In the genomic region with DNA sequence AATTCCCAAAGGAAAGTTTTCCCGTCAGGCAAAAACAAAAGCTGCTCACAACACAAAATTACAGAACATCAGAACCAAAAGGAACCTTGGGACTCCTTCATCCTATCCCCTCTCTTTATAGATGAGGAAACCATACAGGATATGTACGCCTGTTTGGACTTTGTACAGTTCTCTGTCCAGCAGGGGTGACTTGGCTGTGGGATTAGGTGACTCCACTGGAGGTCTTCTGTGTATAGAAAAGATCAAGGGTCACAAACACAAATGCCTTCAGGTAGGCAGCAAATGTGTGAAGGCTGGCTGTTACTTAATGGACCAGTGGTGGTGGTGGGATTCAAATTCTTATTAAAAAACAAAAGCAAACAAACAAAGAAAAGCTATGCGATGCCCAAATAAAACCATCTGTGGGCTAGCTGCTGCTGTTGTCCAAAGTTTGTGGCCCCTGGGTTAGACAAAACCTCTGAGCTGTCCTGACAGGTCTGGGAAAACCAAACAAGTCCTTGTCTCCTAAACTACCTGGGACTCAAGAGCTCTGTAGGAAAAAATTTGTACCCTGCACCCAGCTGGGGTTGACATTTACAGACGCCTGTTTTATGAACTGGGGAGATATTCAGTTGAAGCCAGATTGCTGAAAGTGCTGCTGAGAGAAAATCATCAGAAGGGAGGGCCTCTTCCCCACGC, we compare ENCODE assay signal across 9 cellular contexts. TPM values are rescaled to one million over a fixed set of nuclear protein-coding genes. Genes with fewer than 3 reads are reported as not detected.
A peak's percentile ranks its signal among the peaks of the same experiment; 100 is the strongest.
DNase-seq lines count a peak whose midpoint lies in the region; ATAC-seq and TF ChIP-seq lines count a peak whose summit lies in the region.
"Had no signal": no experiment of that assay in that cellular context is flagged by ENCODE, and none has a peak within 500 bp of the region (broad histone marks: within the 10 kb centered on the region; RNA-seq: fewer than 3 reads in every experiment).

No MANE protein-coding gene starts in this region.

- CTCF ChIA-PET in naive thymus-derived CD4-positive, alpha-beta T cell (lab: Charles Lee): interaction anchor here (0.5 to 2.1 kb wide), 4 partner anchors 15 to 953 kb away, joined by 3 to 8 read pairs (median 6); a partner anchor contains a TSS

- no peak overlapping the region for H3K27ac ChIP-seq in HL-60 (replicated peaks)
- peak overlapping the region; percentile 76 for H3K27ac ChIP-seq in naive thymus-derived CD4-positive, alpha-beta T cell (ENCODE audit: low read depth, low read length)
- H3K27ac ChIP-seq in WERI-Rb-1: no peak overlapping the region

- no peak for ATAC-seq in activated naive CD8-positive, alpha-beta T cell treated with anti-CD3 and anti-CD28 coated beads, Interleukin-2, amount 50 U/mL, for 24 hours
- no peak for ATAC-seq in naive thymus-derived CD4-positive, alpha-beta T cell
- no peak for ATAC-seq in GM18873 (IDR thresholded peaks at IDR 0.05; ENCODE audit: low FRiP score, unreplicated experiment)
- ATAC-seq in left lobe of liver: no peak

- peaks cover 0 to 2% (median 1%) of the 10 kb centered on the region in 3 donors for H3K27me3 Mint-ChIP-seq in CD14-positive monocyte (ENCODE audit: low read depth in 3 of 3)
- no peaks in the 10 kb centered on the region for H3K27me3 Mint-ChIP-seq in activated naive CD8-positive, alpha-beta T cell treated with anti-CD3 and anti-CD28 coated beads, Interleukin-2, amount 50 U/mL, for 24 hours
- peaks cover 0 to 6% (median 0%) of the 10 kb centered on the region in 5 donors for H3K27me3 Mint-ChIP-seq in naive thymus-derived CD4-positive, alpha-beta T cell

- H3K9me3 Mint-ChIP-seq in CD14-positive monocyte: peaks cover 0 to 2% (median 0%) of the 10 kb centered on the region in 7 donors
- H3K9me3 Mint-ChIP-seq in activated naive CD8-positive, alpha-beta T cell treated with anti-CD3 and anti-CD28 coated beads, Interleukin-2, amount 50 U/mL, for 24 hours: no peaks in the 10 kb centered on the region
- no peaks in the 10 kb centered on the region for H3K9me3 Mint-ChIP-seq in naive thymus-derived CD4-positive, alpha-beta T cell

- peaks cover 10 to 42% of the 10 kb centered on the region in 2 donors for H3K4me1 ChIP-seq in naive thymus-derived CD4-positive, alpha-beta T cell (ENCODE audit: control insufficient read depth in 2 of 2, insufficient read depth in 2 of 2, low read length in 2 of 2)

- POLR2A ChIA-PET in naive thymus-derived CD4-positive, alpha-beta T cell (lab: Charles Lee): interaction anchor here (0.6 to 5.6 kb wide), 10 partner anchors 12 to 287 kb away, joined by 3 to 51 read pairs (median 4); a partner anchor contains a TSS

- peaks cover 60% of the 10 kb centered on the region for H3K4me1 Mint-ChIP-seq in CD14-positive monocyte
- H3K4me1 Mint-ChIP-seq in activated naive CD8-positive, alpha-beta T cell treated with anti-CD3 and anti-CD28 coated beads, Interleukin-2, amount 50 U/mL, for 24 hours: peaks cover 61% of the 10 kb centered on the region
- H3K4me1 Mint-ChIP-seq in naive thymus-derived CD4-positive, alpha-beta T cell: peaks cover 41 to 70% (median 53%) of the 10 kb centered on the region in 7 donors

- peak overlapping the region; percentile 50 to 95 (median 91) for H3K27ac Mint-ChIP-seq in CD14-positive monocyte
- H3K27ac Mint-ChIP-seq in activated naive CD8-positive, alpha-beta T cell treated with anti-CD3 and anti-CD28 coated beads, Interleukin-2, amount 50 U/mL, for 24 hours: peak overlapping the region; percentile 84
- H3K27ac Mint-ChIP-seq in naive thymus-derived CD4-positive, alpha-beta T cell: peak overlapping the region; percentile 17 to 97 (median 87)

- H3K9me3 ChIP-seq in naive thymus-derived CD4-positive, alpha-beta T cell (ENCODE audit: control insufficient read depth in 2 of 3, low read length in 3 of 3): no peaks in the 10 kb centered on the region
- no peaks in the 10 kb centered on the region for H3K9me3 ChIP-seq in WERI-Rb-1 (ENCODE audit: severe bottlenecking)

- intact Hi-C loops in CD14-positive monocyte (cut with micrococcal nuclease): no loop called here
- intact Hi-C loops in naive thymus-derived CD4-positive, alpha-beta T cell (cut with micrococcal nuclease): loop anchor here (5.0 to 10.0 kb wide), 7 partner anchors 288 to 1213 kb away; a partner anchor contains a TSS

- peak overlapping the region; percentile 97 to 99 for H3K4me3 Mint-ChIP-seq in CD14-positive monocyte
- peak overlapping the region; percentile 92 for H3K4me3 Mint-ChIP-seq in activated naive CD8-positive, alpha-beta T cell treated with anti-CD3 and anti-CD28 coated beads, Interleukin-2, amount 50 U/mL, for 24 hours
- peak overlapping the region; percentile 79 to 99 (median 94) for H3K4me3 Mint-ChIP-seq in naive thymus-derived CD4-positive, alpha-beta T cell

- H3K27me3 ChIP-seq in HL-60 (ENCODE audit: insufficient read depth, poor library complexity, severe bottlenecking): no peaks in the 10 kb centered on the region
- H3K27me3 ChIP-seq in naive thymus-derived CD4-positive, alpha-beta T cell (ENCODE audit: control insufficient read depth in 2 of 2, insufficient read depth in 2 of 2, low read length in 2 of 2): no peaks in the 10 kb centered on the region
- H3K27me3 ChIP-seq in WERI-Rb-1 (ENCODE audit: insufficient read depth, low read depth, severe bottlenecking): no peaks in the 10 kb centered on the region

- H3K4me3 ChIP-seq in HL-60 (replicated peaks; ENCODE audit: insufficient read depth, low read length): peak overlapping the region; percentile 48
- peak overlapping the region; percentile 54 for H3K4me3 ChIP-seq in naive thymus-derived CD4-positive, alpha-beta T cell (ENCODE audit: low read length)
- no peak overlapping the region for H3K4me3 ChIP-seq in WERI-Rb-1 (ENCODE audit: low read depth, low read length)

- no peak for DNase-seq in CD14-positive monocyte (ENCODE audit: low spot score)
- DNase-seq in HL-60 (ENCODE audit: low read depth in 1 of 2, low spot score in 1 of 2): no peak
- no peak for DNase-seq in activated naive CD8-positive, alpha-beta T cell treated with anti-CD3 and anti-CD28 coated beads, Interleukin-2, amount 50 U/mL, for 24 hours
- no peak for DNase-seq in naive thymus-derived CD4-positive, alpha-beta T cell
- no peak for DNase-seq in NCI-H2171 treated with DMSO at 0.1 percent for 48 hours (lab: John Stamatoyannopoulos, UW)
- DNase-seq in WERI-Rb-1: no peak
- no peak for DNase-seq in left lobe of liver (ENCODE audit: low spot score)
- DNase-seq: EL had no signal

- TF ChIP-seq CTCF in CD14-positive monocyte (IDR thresholded peaks at IDR 0.05): no peak
- TF ChIP-seq CTCF in HL-60 (IDR thresholded peaks at IDR 0.05; ENCODE audit: insufficient read depth, low read length): no peak
- no peak for TF ChIP-seq CTCF in WERI-Rb-1 (IDR thresholded peaks at IDR 0.05; ENCODE audit: low read depth, low read length)

- no peaks in the 10 kb centered on the region for H3K36me3 ChIP-seq in naive thymus-derived CD4-positive, alpha-beta T cell (ENCODE audit: control insufficient read depth in 2 of 3, insufficient read depth in 3 of 3, low read length in 3 of 3)
- H3K36me3 ChIP-seq in WERI-Rb-1: no peaks in the 10 kb centered on the region; the same call in none of the 2 replicates

- peaks cover 0 to 4% of the 10 kb centered on the region in 2 donors for H3K36me3 Mint-ChIP-seq in CD14-positive monocyte
- H3K36me3 Mint-ChIP-seq in activated naive CD8-positive, alpha-beta T cell treated with anti-CD3 and anti-CD28 coated beads, Interleukin-2, amount 50 U/mL, for 24 hours (ENCODE audit: low read depth): no peaks in the 10 kb centered on the region
- H3K36me3 Mint-ChIP-seq in naive thymus-derived CD4-positive, alpha-beta T cell: peaks cover 0 to 13% (median 0%) of the 10 kb centered on the region in 5 donors

RNA-seq across cellular contexts. Expression of a gene that starts 1.3 kb away (rescaled TPM):
- 1 to 10 TPM; 2.5 to 2.8 TPM for polyA plus RNA-seq in CD14-positive monocyte
- 10 to 100 TPM in 4 of 5 experiments, 1 to 10 TPM in 1; 8.5 to 52.0 (median 20.8) TPM for total RNA-seq in naive thymus-derived CD4-positive, alpha-beta T cell
- 10 to 100 TPM; 25.6 to 36.0 TPM for polyA plus RNA-seq in naive thymus-derived CD4-positive, alpha-beta T cell
- total RNA-seq in left lobe of liver: 2.2 TPM

Comparison
In these comparisons a context has a peak if more than half of its experiments do, and no peak if none do; other contexts are left out.
1. intact Hi-C loops: an anchor here in naive thymus-derived CD4-positive, alpha-beta T cell (5.0 to 10.0 kb wide); none called in CD14-positive monocyte.